Comparison of ENCODE assay signal across 1 cellular context in genomic region chr14:58882577-58883018, GRCh38.
TF ChIP-seq lines count a peak whose summit lies in the region.

No MANE protein-coding gene starts in this region.

TF ChIP-seq in HEK293, 187 proteins besides CTCF, POLR2A, EP300 and RAD21 (continued from another document and continues in another):
- no peak for TF ChIP-seq PRDM4 (tag by site-specific recombination; IDR thresholded peaks at IDR 0.05)
- no peak for TF ChIP-seq ZNF558 (tag by site-specific recombination; IDR thresholded peaks at IDR 0.05)
- TF ChIP-seq ZNF624 (tag by site-specific recombination; IDR thresholded peaks at IDR 0.05): no peak
- TF ChIP-seq IKZF3 (tag by site-specific recombination; IDR thresholded peaks at IDR 0.05): peak; percentile 84
- TF ChIP-seq ZFP69B (tag by site-specific recombination; IDR thresholded peaks at IDR 0.05): 0 out of 2 replicates have a peak, but pooled peaks have one; percentile 46
- TF ChIP-seq TCF7L2 (IDR thresholded peaks at IDR 0.05; ENCODE audit: borderline replicate concordance, low read depth, low read length): no peak; the same call in 1 of the 2 replicates
- TF ChIP-seq PRDM1 (tag by site-specific recombination; IDR thresholded peaks at IDR 0.05): no peak
- TF ChIP-seq ZNF394 (tag by site-specific recombination; IDR thresholded peaks at IDR 0.05; ENCODE audit: borderline replicate concordance): no peak
- TF ChIP-seq ZNF521 (tag by site-specific recombination; IDR thresholded peaks at IDR 0.05): no peak
- TF ChIP-seq ZNF175 (tag by site-specific recombination; IDR thresholded peaks at IDR 0.05): no peak
- TF ChIP-seq ZNF555 (tag by site-specific recombination; conservative IDR thresholded peaks at IDR 0.05): no peak
- no peak for TF ChIP-seq ZNF544 (tag by site-specific recombination; IDR thresholded peaks at IDR 0.05)
- no peak for TF ChIP-seq ZNF48 (tag by site-specific recombination; IDR thresholded peaks at IDR 0.05)
- TF ChIP-seq ZSCAN16 (tag by site-specific recombination; IDR thresholded peaks at IDR 0.05): no peak
- no peak for TF ChIP-seq ZNF362 (tag by site-specific recombination; IDR thresholded peaks at IDR 0.05)
- no peak for TF ChIP-seq ZNF335 (tag by site-specific recombination; conservative IDR thresholded peaks at IDR 0.05)
- 0 out of 2 replicates have a peak, but pooled peaks have one; percentile 48 for TF ChIP-seq ZBTB44 (tag by site-specific recombination; IDR thresholded peaks at IDR 0.05)
- no peak for TF ChIP-seq ZNF23 (tag by site-specific recombination; IDR thresholded peaks at IDR 0.05; ENCODE audit: borderline replicate concordance)
- no peak for TF ChIP-seq YY1 (tag by site-specific recombination; IDR thresholded peaks at IDR 0.05)
- no peak for TF ChIP-seq HOXD13 (CRISPR knock-in tag; IDR thresholded peaks at IDR 0.05; ENCODE audit: borderline replicate concordance)
- no peak; the same call in 1 of the 2 replicates for TF ChIP-seq ZNF580 (tag by site-specific recombination; IDR thresholded peaks at IDR 0.05)
- TF ChIP-seq ZNF416 (tag by site-specific recombination; IDR thresholded peaks at IDR 0.05): no peak
- TF ChIP-seq ZBTB26 (tag by site-specific recombination; optimal IDR thresholded peaks at IDR 0.05): no peak
- TF ChIP-seq ZSCAN5A (tag by site-specific recombination; IDR thresholded peaks at IDR 0.05): no peak
- TF ChIP-seq SP2 (tag by site-specific recombination; IDR thresholded peaks at IDR 0.05): peak; percentile 31; the same call in 1 of the 2 replicates
- no peak for TF ChIP-seq ZNF830 (tag by site-specific recombination; IDR thresholded peaks at IDR 0.05; ENCODE audit: low read depth)
- TF ChIP-seq ZFP41 (tag by site-specific recombination; IDR thresholded peaks at IDR 0.05; ENCODE audit: borderline replicate concordance): no peak
- TF ChIP-seq ZNF223 (tag by site-specific recombination; IDR thresholded peaks at IDR 0.05): no peak
- TF ChIP-seq ZNF488 (tag by site-specific recombination; IDR thresholded peaks at IDR 0.05): no peak
- no peak for TF ChIP-seq ZNF571 (tag by site-specific recombination; IDR thresholded peaks at IDR 0.05)
- no peak for TF ChIP-seq ZBTB7A (tag by site-specific recombination; IDR thresholded peaks at IDR 0.05; ENCODE audit: low read depth)
- no peak for TF ChIP-seq MZF1 (tag by site-specific recombination; IDR thresholded peaks at IDR 0.05; ENCODE audit: borderline replicate concordance)
- TF ChIP-seq ZFHX2 (tag by site-specific recombination; conservative IDR thresholded peaks at IDR 0.05): no peak
- no peak for TF ChIP-seq RBAK (tag by site-specific recombination; IDR thresholded peaks at IDR 0.05)
- no peak for TF ChIP-seq ZNF157 (tag by site-specific recombination; IDR thresholded peaks at IDR 0.05)
- TF ChIP-seq ZNF664 (tag by site-specific recombination; IDR thresholded peaks at IDR 0.05): peak; percentile 19; the same call in 1 of the 2 replicates
- no peak for TF ChIP-seq ZNF114 (tag by site-specific recombination; IDR thresholded peaks at IDR 0.05)
- TF ChIP-seq ZNF768 (tag by site-specific recombination; IDR thresholded peaks at IDR 0.05): no peak
- TF ChIP-seq ZNF776 (tag by site-specific recombination; IDR thresholded peaks at IDR 0.05; ENCODE audit: borderline replicate concordance): no peak
- no peak for TF ChIP-seq SCRT2 (tag by site-specific recombination; IDR thresholded peaks at IDR 0.05)
- no peak for TF ChIP-seq ZBTB1 (tag by site-specific recombination; IDR thresholded peaks at IDR 0.05)
- TF ChIP-seq GLI4 (tag by site-specific recombination; IDR thresholded peaks at IDR 0.05): no peak
- TF ChIP-seq ZBTB11 (tag by site-specific recombination; conservative IDR thresholded peaks at IDR 0.05; ENCODE audit: low read depth): no peak
- no peak for TF ChIP-seq ZNF121 (tag by site-specific recombination; IDR thresholded peaks at IDR 0.05)
- TF ChIP-seq ZNF146 (tag by site-specific recombination; IDR thresholded peaks at IDR 0.05): no peak
- no peak for TF ChIP-seq ZNF707 (tag by site-specific recombination; IDR thresholded peaks at IDR 0.05)
- TF ChIP-seq ATF2 (tag by site-specific recombination; IDR thresholded peaks at IDR 0.05; ENCODE audit: low read depth): no peak
- no peak for TF ChIP-seq ZNF785 (tag by site-specific recombination; IDR thresholded peaks at IDR 0.05)
- peak; percentile 98 for TF ChIP-seq OSR2 (tag by site-specific recombination; IDR thresholded peaks at IDR 0.05)
- no peak for TF ChIP-seq ZBTB49 (tag by site-specific recombination; IDR thresholded peaks at IDR 0.05; ENCODE audit: low read depth)
- TF ChIP-seq OVOL3 (tag by site-specific recombination; IDR thresholded peaks at IDR 0.05): 0 out of 2 replicates have a peak, but pooled peaks have one; percentile 49
- no peak for TF ChIP-seq ZBTB6 (tag by site-specific recombination; IDR thresholded peaks at IDR 0.05)
